Comparison of ENCODE assay signal across 16 cellular contexts in the genomic region with DNA sequence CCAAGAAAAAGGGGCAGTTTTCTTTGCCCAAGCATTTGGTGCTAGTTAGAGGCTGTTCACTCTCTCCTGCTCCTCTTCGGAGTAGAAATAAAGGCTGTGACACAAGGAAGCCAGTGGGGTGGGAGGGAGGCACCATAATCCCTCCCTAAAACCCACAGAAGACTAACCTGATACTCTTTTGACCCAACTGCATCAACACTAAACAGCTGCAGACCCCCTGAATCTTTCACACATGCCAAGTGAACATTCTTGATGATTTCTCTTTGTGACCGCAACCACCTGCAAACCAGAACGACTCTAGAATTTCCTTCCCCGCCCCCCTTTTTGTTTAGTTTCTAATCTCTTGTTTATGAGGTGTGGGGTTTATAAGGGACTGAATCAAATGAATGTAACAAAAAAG.
DNase-seq lines count a peak whose midpoint lies in the region; ATAC-seq and TF ChIP-seq lines count a peak whose summit lies in the region.
"Had no signal": no experiment of that assay in that cellular context is flagged by ENCODE, and none has a peak within 500 bp of the region (broad histone marks: within the 10 kb centered on the region; RNA-seq: fewer than 3 reads in every experiment).

No MANE protein-coding gene starts in this region.

- H3K4me3 Mint-ChIP-seq in activated naive CD4-positive, alpha-beta T cell treated with anti-CD3 and anti-CD28 coated beads for 36 hours: no peak overlapping the region
- no peak overlapping the region for H3K4me3 Mint-ChIP-seq in neural progenitor cell
- H3K4me3 Mint-ChIP-seq in naive thymus-derived CD4-positive, alpha-beta T cell: peak overlapping the region in 1 of 10 donors; percentile 9
- H3K4me3 Mint-ChIP-seq: WTC11 had no signal

- no peak for DNase-seq in activated naive CD4-positive, alpha-beta T cell treated with anti-CD3 and anti-CD28 coated beads for 36 hours
- DNase-seq in activated naive CD4-positive, alpha-beta T cell treated with anti-CD3 and anti-CD28 coated beads, Interleukin-2, amount 50 U/mL, for 16 hours: no peak
- DNase-seq in NCI-H82 treated with DMSO at 0.1 percent for 48 hours (lab: John Stamatoyannopoulos, UW; ENCODE audit: unreplicated experiment): peak; percentile 6
- DNase-seq in neural progenitor cell (ENCODE audit: low spot score): peak; percentile 44
- DNase-seq in naive thymus-derived CD4-positive, alpha-beta T cell: no peak
- DNase-seq in EL: no peak
- DNase-seq: esophagus squamous epithelium, heart left ventricle, KBM-7, kidney, mucosa of descending colon, NCI-H1417 treated with DMSO at 0.1 percent for 48 hours, posterior cingulate gyrus had no signal

- H3K4me1 Mint-ChIP-seq in activated naive CD4-positive, alpha-beta T cell treated with anti-CD3 and anti-CD28 coated beads for 36 hours (ENCODE audit: low read depth): peaks cover 9% of the 10 kb centered on the region
- peaks cover 16% of the 10 kb centered on the region for H3K4me1 Mint-ChIP-seq in neural progenitor cell
- H3K4me1 Mint-ChIP-seq in naive thymus-derived CD4-positive, alpha-beta T cell: peaks cover 6 to 35% (median 11%) of the 10 kb centered on the region in 7 donors

- no peaks in the 10 kb centered on the region for H3K27me3 Mint-ChIP-seq in activated naive CD4-positive, alpha-beta T cell treated with anti-CD3 and anti-CD28 coated beads for 36 hours (ENCODE audit: low read depth)
- H3K27me3 Mint-ChIP-seq in neural progenitor cell (ENCODE audit: insufficient read depth, low read depth): no peaks in the 10 kb centered on the region
- H3K27me3 Mint-ChIP-seq in naive thymus-derived CD4-positive, alpha-beta T cell: no peaks in the 10 kb centered on the region

- H2AFZ ChIP-seq in neural progenitor cell (replicated peaks): no peak overlapping the region

- H3K27me3 ChIP-seq in neural progenitor cell: no peaks in the 10 kb centered on the region
- no peaks in the 10 kb centered on the region for H3K27me3 ChIP-seq in naive thymus-derived CD4-positive, alpha-beta T cell (ENCODE audit: control insufficient read depth in 2 of 2, insufficient read depth in 2 of 2, low read length in 2 of 2)
- H3K27me3 ChIP-seq: esophagus squamous epithelium, heart left ventricle had no signal

- ATAC-seq in GM21737 (IDR thresholded peaks at IDR 0.05; ENCODE audit: unreplicated experiment) (peak; percentile 50), GM18909 (IDR thresholded peaks at IDR 0.05; ENCODE audit: poor library complexity, unreplicated experiment) (no peak)
- no peak for ATAC-seq in naive thymus-derived CD4-positive, alpha-beta T cell
- ATAC-seq: WTC11 had no signal

- no peaks in the 10 kb centered on the region for H3K9me3 Mint-ChIP-seq in activated naive CD4-positive, alpha-beta T cell treated with anti-CD3 and anti-CD28 coated beads for 36 hours
- no peaks in the 10 kb centered on the region for H3K9me3 Mint-ChIP-seq in neural progenitor cell
- H3K9me3 Mint-ChIP-seq in naive thymus-derived CD4-positive, alpha-beta T cell: no peaks in the 10 kb centered on the region
- H3K9me3 Mint-ChIP-seq: WTC11 had no signal

- peaks cover 18% of the 10 kb centered on the region for H3F3A ChIP-seq in neural progenitor cell (ENCODE audit: low read depth)

- H3K9me3 ChIP-seq in neural progenitor cell (ENCODE audit: low read depth): no peaks in the 10 kb centered on the region
- no peaks in the 10 kb centered on the region for H3K9me3 ChIP-seq in naive thymus-derived CD4-positive, alpha-beta T cell (ENCODE audit: control insufficient read depth in 2 of 3, low read length in 3 of 3)
- H3K9me3 ChIP-seq: esophagus squamous epithelium, heart left ventricle, mucosa of descending colon had no signal

- POLR2A ChIA-PET in naive thymus-derived CD4-positive, alpha-beta T cell (lab: Charles Lee): interaction anchor here (0.6 kb wide), 1 partner anchor 169 kb away, joined by 4 read pairs; no protein-coding TSS in a partner anchor

- H3K4me2 ChIP-seq in neural progenitor cell: peak overlapping the region; percentile 20

- H3K36me3 ChIP-seq in neural progenitor cell: no peaks in the 10 kb centered on the region
- H3K36me3 ChIP-seq in naive thymus-derived CD4-positive, alpha-beta T cell (ENCODE audit: control insufficient read depth in 2 of 3, insufficient read depth in 3 of 3, low read length in 3 of 3): peaks cover 0 to 20% (median 5%) of the 10 kb centered on the region in 3 experiments

- intact Hi-C loops in activated naive CD4-positive, alpha-beta T cell treated with anti-CD3 and anti-CD28 coated beads for 36 hours (cut with micrococcal nuclease): no loop called here
- intact Hi-C loops in naive thymus-derived CD4-positive, alpha-beta T cell (cut with micrococcal nuclease): loop anchor here in 1 of 2 donors (5.0 kb wide), 1 partner anchor 112 kb away; no protein-coding TSS in a partner anchor

- peak overlapping the region; percentile 4 for H3K27ac Mint-ChIP-seq in activated naive CD4-positive, alpha-beta T cell treated with anti-CD3 and anti-CD28 coated beads for 36 hours
- H3K27ac Mint-ChIP-seq in neural progenitor cell: peak overlapping the region; percentile 9
- H3K27ac Mint-ChIP-seq in naive thymus-derived CD4-positive, alpha-beta T cell: peak overlapping the region in 2 of 9 donors; percentile 31 to 52

- TF ChIP-seq CTCF in neural progenitor cell (IDR thresholded peaks at IDR 0.05): no peak

- peaks cover 20% of the 10 kb centered on the region for H3K36me3 Mint-ChIP-seq in activated naive CD4-positive, alpha-beta T cell treated with anti-CD3 and anti-CD28 coated beads for 36 hours (ENCODE audit: low read depth)
- peaks cover 19% of the 10 kb centered on the region for H3K36me3 Mint-ChIP-seq in neural progenitor cell
- peaks cover 6 to 32% (median 17%) of the 10 kb centered on the region in 5 donors for H3K36me3 Mint-ChIP-seq in naive thymus-derived CD4-positive, alpha-beta T cell

- no peaks in the 10 kb centered on the region for H3K79me2 ChIP-seq in neural progenitor cell (ENCODE audit: low read depth)

- peak overlapping the region; percentile 36 for H3K27ac ChIP-seq in neural progenitor cell
- H3K27ac ChIP-seq in naive thymus-derived CD4-positive, alpha-beta T cell (ENCODE audit: low read depth, low read length): no peak overlapping the region
- H3K27ac ChIP-seq: esophagus squamous epithelium had no signal

- no peaks in the 10 kb centered on the region for H4K20me1 ChIP-seq in neural progenitor cell (ENCODE audit: low read depth)

- no peak overlapping the region for H3K4me3 ChIP-seq in neural progenitor cell
- no peak overlapping the region for H3K4me3 ChIP-seq in naive thymus-derived CD4-positive, alpha-beta T cell (ENCODE audit: low read length)
- H3K4me3 ChIP-seq: esophagus squamous epithelium, heart left ventricle, mucosa of descending colon had no signal

- no peak overlapping the region for H3K9ac ChIP-seq in neural progenitor cell

- CTCF ChIA-PET in activated naive CD4-positive, alpha-beta T cell treated with anti-CD3 and anti-CD28 coated beads for 36 hours (lab: Charles Lee): no interaction called here
- CTCF ChIA-PET in naive thymus-derived CD4-positive, alpha-beta T cell (lab: Charles Lee): no interaction called here

- H3K4me1 ChIP-seq in neural progenitor cell: peaks cover 29% of the 10 kb centered on the region
- no peaks in the 10 kb centered on the region for H3K4me1 ChIP-seq in naive thymus-derived CD4-positive, alpha-beta T cell (ENCODE audit: control insufficient read depth in 2 of 2, insufficient read depth in 2 of 2, low read length in 2 of 2)

Comparison
In these comparisons a context has a peak if more than half of its experiments do, and no peak if none do; other contexts are left out.
1. DNase-seq: peak in NCI-H82 treated with DMSO at 0.1 percent for 48 hours (single experiment) and neural progenitor cell (single experiment); none in activated naive CD4-positive, alpha-beta T cell treated with anti-CD3 and anti-CD28 coated beads for 36 hours (single experiment), activated naive CD4-positive, alpha-beta T cell treated with anti-CD3 and anti-CD28 coated beads, Interleukin-2, amount 50 U/mL, for 16 hours (single experiment), naive thymus-derived CD4-positive, alpha-beta T cell (0 of 9) and EL (single experiment).